ENCODE assay signal across 8 cellular contexts in genomic region chr14:60332046-60332399, GRCh38.
DNase-seq lines count a peak whose midpoint lies in the region; ATAC-seq and TF ChIP-seq lines count a peak whose summit lies in the region.

No MANE protein-coding gene starts in this region.

- no peaks in the 10 kb centered on the region for H3K36me3 Mint-ChIP-seq in activated T-cell treated with anti-CD3 and anti-CD28 coated beads, Interleukin-2, amount 50 U/mL, for 24 hours (ENCODE audit: low read depth)
- no peaks in the 10 kb centered on the region for H3K36me3 Mint-ChIP-seq in activated CD4-positive, alpha-beta memory T cell treated with anti-CD3 and anti-CD28 coated beads, Interleukin-2, amount 10 ng/mL, durations not matched to agents 7 days and 5 days (ENCODE audit: low read depth)
- no peaks in the 10 kb centered on the region for H3K36me3 Mint-ChIP-seq in immature natural killer cell

- peaks cover 51% of the 10 kb centered on the region for H3K27me3 Mint-ChIP-seq in activated T-cell treated with anti-CD3 and anti-CD28 coated beads, Interleukin-2, amount 50 U/mL, for 24 hours
- H3K27me3 Mint-ChIP-seq in activated CD4-positive, alpha-beta memory T cell treated with anti-CD3 and anti-CD28 coated beads, Interleukin-2, amount 10 ng/mL, durations not matched to agents 7 days and 5 days, result peaks cover 36% of the 10 kb centered on the region
- H3K27me3 Mint-ChIP-seq in immature natural killer cell (ENCODE audit: low read depth in 3 of 3), result peaks cover 16 to 37% (median 27%) of the 10 kb centered on the region in 3 donors

- H3K4me3 Mint-ChIP-seq in activated T-cell treated with anti-CD3 and anti-CD28 coated beads, Interleukin-2, amount 50 U/mL, for 24 hours, result peak overlapping the region; percentile 82
- peak overlapping the region; percentile 76 for H3K4me3 Mint-ChIP-seq in activated CD4-positive, alpha-beta memory T cell treated with anti-CD3 and anti-CD28 coated beads, Interleukin-2, amount 10 ng/mL, durations not matched to agents 7 days and 5 days
- H3K4me3 Mint-ChIP-seq in immature natural killer cell, result peak overlapping the region; percentile 93 to 100 (median 98)

- no peaks in the 10 kb centered on the region for H3K9me3 Mint-ChIP-seq in activated T-cell treated with anti-CD3 and anti-CD28 coated beads, Interleukin-2, amount 50 U/mL, for 24 hours
- no peaks in the 10 kb centered on the region for H3K9me3 Mint-ChIP-seq in activated CD4-positive, alpha-beta memory T cell treated with anti-CD3 and anti-CD28 coated beads, Interleukin-2, amount 10 ng/mL, durations not matched to agents 7 days and 5 days
- peaks cover 0 to 3% (median 0%) of the 10 kb centered on the region in 6 donors for H3K9me3 Mint-ChIP-seq in immature natural killer cell

- H3K27ac ChIP-seq in thoracic aorta, result no peak overlapping the region

- H3K4me1 Mint-ChIP-seq in activated T-cell treated with anti-CD3 and anti-CD28 coated beads, Interleukin-2, amount 50 U/mL, for 24 hours (ENCODE audit: low read depth), result peaks cover 41% of the 10 kb centered on the region
- peaks cover 31% of the 10 kb centered on the region for H3K4me1 Mint-ChIP-seq in activated CD4-positive, alpha-beta memory T cell treated with anti-CD3 and anti-CD28 coated beads, Interleukin-2, amount 10 ng/mL, durations not matched to agents 7 days and 5 days
- H3K4me1 Mint-ChIP-seq in immature natural killer cell, result peaks cover 20 to 22% of the 10 kb centered on the region in 2 donors

- no peaks in the 10 kb centered on the region for H3K27me3 ChIP-seq in thoracic aorta (replicated peaks; ENCODE audit: insufficient read depth)

- H3K27ac Mint-ChIP-seq in activated T-cell treated with anti-CD3 and anti-CD28 coated beads, Interleukin-2, amount 50 U/mL, for 24 hours, result peak overlapping the region; percentile 96
- no peak overlapping the region for H3K27ac Mint-ChIP-seq in activated CD4-positive, alpha-beta memory T cell treated with anti-CD3 and anti-CD28 coated beads, Interleukin-2, amount 10 ng/mL, durations not matched to agents 7 days and 5 days
- H3K27ac Mint-ChIP-seq in immature natural killer cell, result peak overlapping the region in 5 of 6 donors; percentile 87 to 95 (median 90)

- TF ChIP-seq CTCF in thoracic aorta (IDR thresholded peaks at IDR 0.05), result no peak

- H3K4me3 ChIP-seq in thoracic aorta, result peak overlapping the region; percentile 61

- CTCF ChIA-PET in activated CD4-positive, alpha-beta memory T cell treated with anti-CD3 and anti-CD28 coated beads, Interleukin-2, amount 10 ng/mL, durations not matched to agents 7 days and 5 days (lab: Charles Lee), result interaction anchor here (0.6 to 4.6 kb wide), 36 partner anchors 9 to 1881 kb away, joined by 3 to 28 read pairs (median 4); partner anchors contain the start of genes DHRS7 and PPM1A

- ATAC-seq in thoracic aorta (ENCODE audit: insufficient number of reproducible peaks, low FRiP score, low read depth), result no peak

- H3K4me1 ChIP-seq in thoracic aorta (ENCODE audit: control insufficient read depth in 1 of 2, low read depth in 2 of 2), result peaks cover 0 to 9% of the 10 kb centered on the region in 2 donors

- H3K36me3 ChIP-seq in thoracic aorta, result no peaks in the 10 kb centered on the region

- POLR2A ChIA-PET in activated CD4-positive, alpha-beta memory T cell treated with anti-CD3 and anti-CD28 coated beads, Interleukin-2, amount 10 ng/mL, durations not matched to agents 7 days and 5 days (lab: Charles Lee), result interaction anchor here (0.6 to 3.5 kb wide), 7 partner anchors 15 to 166 kb away, joined by 3 to 28 read pairs (median 3); partner anchors contain the start of genes DHRS7 and PPM1A

- H3K9me3 ChIP-seq in thoracic aorta, result no peaks in the 10 kb centered on the region

- no peak for DNase-seq in activated T-cell treated with anti-CD3 and anti-CD28 coated beads, Interleukin-2, amount 50 U/mL, for 24 hours
- DNase-seq in activated T-cell treated with anti-CD3 and anti-CD28 coated beads, Interleukin-2, amount 50 U/mL, for 1 hour, result no peak
- DNase-seq in activated CD4-positive, alpha-beta memory T cell treated with anti-CD3 and anti-CD28 coated beads, Interleukin-2, amount 10 ng/mL, durations not matched to agents 7 days and 5 days, result no peak
- DNase-seq in immature natural killer cell (no peak), thoracic aorta (ENCODE audit: low spot score) (no peak), hippocampal formation (lab: John Stamatoyannopoulos, UW) (no peak), GF-D8 (lab: John Stamatoyannopoulos, UW) (no peak), ecto neural progenitor cell (ENCODE audit: low spot score) (no peak)
